ENCODE assay signal across 1 cellular context in genomic region chr7:151251328-151251925, GRCh38.
TF ChIP-seq lines count a peak whose summit lies in the region.

No MANE protein-coding gene starts in this region.

TF ChIP-seq in HEK293, 187 proteins besides CTCF, POLR2A, EP300 and RAD21 (continued from another document):
- TF ChIP-seq PATZ1 (tag by site-specific recombination; IDR thresholded peaks at IDR 0.05) (peak; percentile 44; the same call in 1 of the 2 replicates), ZNF16 (tag by site-specific recombination; IDR thresholded peaks at IDR 0.05; ENCODE audit: low read depth) (no peak), ZBTB44 (tag by site-specific recombination; IDR thresholded peaks at IDR 0.05) (peak; percentile 37; the same call in 1 of the 2 replicates), ZBTB8A (tag by site-specific recombination; IDR thresholded peaks at IDR 0.05) (peak; percentile 94), ZSCAN30 (tag by site-specific recombination; IDR thresholded peaks at IDR 0.05) (peak; percentile 92), ZNF280C (tag by site-specific recombination; IDR thresholded peaks at IDR 0.05) (no peak), ZBTB26 (tag by site-specific recombination; optimal IDR thresholded peaks at IDR 0.05) (peak; percentile 23), ZIC2 (tag by site-specific recombination; IDR thresholded peaks at IDR 0.05) (peak; percentile 43), ZNF398 (tag by site-specific recombination; IDR thresholded peaks at IDR 0.05) (no peak), BCL11A (tag by site-specific recombination; IDR thresholded peaks at IDR 0.05; ENCODE audit: low read depth) (no peak), ZNF341 (tag by site-specific recombination; IDR thresholded peaks at IDR 0.05; ENCODE audit: low read depth) (peak; percentile 41), ZNF791 (tag by site-specific recombination; IDR thresholded peaks at IDR 0.05) (no peak), KLF8 (tag by site-specific recombination; IDR thresholded peaks at IDR 0.05) (peak; percentile 35; the same call in 1 of the 2 replicates), ZNF266 (tag by site-specific recombination; IDR thresholded peaks at IDR 0.05; ENCODE audit: low read depth) (no peak), ZNF324 (tag by site-specific recombination; IDR thresholded peaks at IDR 0.05) (no peak), PBX3 (CRISPR knock-in tag; IDR thresholded peaks at IDR 0.05) (peak; percentile 76), ZEB2 (tag by site-specific recombination; IDR thresholded peaks at IDR 0.05) (no peak), ZNF335 (tag by site-specific recombination; conservative IDR thresholded peaks at IDR 0.05) (peak; percentile 87), ZFHX2 (tag by site-specific recombination; conservative IDR thresholded peaks at IDR 0.05) (peak; percentile 74), ZNF561 (tag by site-specific recombination; IDR thresholded peaks at IDR 0.05; ENCODE audit: borderline replicate concordance) (peak; percentile 97; the same call in 1 of the 2 replicates), ZNF692 (tag by site-specific recombination; IDR thresholded peaks at IDR 0.05) (peak; percentile 98), ZNF596 (tag by site-specific recombination; IDR thresholded peaks at IDR 0.05) (peak; percentile 58; the same call in 1 of the 2 replicates), IKZF3 (tag by site-specific recombination; IDR thresholded peaks at IDR 0.05) (peak; percentile 36; the same call in 1 of the 2 replicates), ZNF449 (tag by site-specific recombination; IDR thresholded peaks at IDR 0.05) (no peak), GFI1B (tag by site-specific recombination; IDR thresholded peaks at IDR 0.05) (no peak), SP3 (tag by site-specific recombination; IDR thresholded peaks at IDR 0.05) (no peak), ZBTB20 (tag by site-specific recombination; IDR thresholded peaks at IDR 0.05) (peak; percentile 69), ZSCAN4 (tag by site-specific recombination; IDR thresholded peaks at IDR 0.05) (peak; percentile 80), ZNF518A (tag by site-specific recombination; conservative IDR thresholded peaks at IDR 0.05; ENCODE audit: low read depth) (no peak)
TF ChIP-seq in HEK293: peak in this region for 20.
